Comparison of ENCODE assay signal across 9 cellular contexts in the genomic region with DNA sequence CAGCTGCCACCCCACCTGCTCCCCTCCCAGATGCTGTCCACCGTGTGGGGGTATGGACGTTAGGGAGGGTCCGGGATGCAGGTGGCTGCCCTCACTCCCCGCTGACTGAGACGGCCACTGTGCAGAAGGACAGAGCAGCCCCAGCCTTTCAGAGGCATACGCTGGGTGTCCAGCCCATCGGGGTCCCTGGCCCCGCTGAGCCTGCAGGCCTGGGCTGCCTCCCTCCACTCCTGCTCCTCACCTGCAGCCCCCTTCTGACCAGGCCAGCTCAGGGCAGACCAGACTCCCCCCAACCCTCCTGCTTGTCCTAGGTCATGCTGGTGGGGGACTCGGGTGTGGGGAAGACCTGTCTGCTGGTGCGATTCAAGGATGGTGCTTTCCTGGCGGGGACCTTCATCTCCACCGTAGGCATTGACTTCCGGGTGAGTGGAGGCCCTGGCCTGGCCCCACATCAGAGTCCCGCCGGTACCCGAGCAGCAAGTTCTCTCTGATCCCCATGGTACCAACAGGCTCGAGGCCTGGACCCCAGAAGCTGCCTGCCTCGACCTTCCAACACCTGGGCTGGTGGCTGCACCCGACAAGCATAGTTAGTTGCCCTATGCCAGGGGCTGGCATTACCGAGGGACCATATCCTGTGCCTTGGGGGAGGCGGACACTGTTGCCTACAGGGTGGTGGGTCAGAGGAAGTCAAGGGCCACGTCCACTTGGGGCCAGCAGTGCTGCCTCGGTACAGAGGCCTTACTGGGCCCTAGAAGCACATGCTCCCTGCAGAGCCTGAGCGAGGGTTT. TPM values are rescaled to one million over a fixed set of nuclear protein-coding genes. Genes with fewer than 3 reads are reported as not detected.
DNase-seq lines count a peak whose midpoint lies in the region; ATAC-seq and TF ChIP-seq lines count a peak whose summit lies in the region.
"Had no signal": no experiment of that assay in that cellular context is flagged by ENCODE, and none has a peak within 500 bp of the region (broad histone marks: within the 10 kb centered on the region; RNA-seq: fewer than 3 reads in every experiment).

No MANE protein-coding gene starts in this region.

- no TSS peak for BruUV-seq in PC-3 (replicated peaks; lab: Mats Ljungman, UMichigan)

- no peaks in the 10 kb centered on the region for H3K9me3 Mint-ChIP-seq in endodermal cell

- H2AFZ ChIP-seq in PC-3 (ENCODE audit: low read length): no peak overlapping the region

- DNase-seq in activated CD4-positive, alpha-beta T cell treated with anti-CD3 and anti-CD28 coated beads for 48 hours: peak; percentile 26
- DNase-seq in activated CD4-positive, alpha-beta T cell treated with anti-CD3 and anti-CD28 coated beads, Interleukin-2, amount 50 U/mL, for 1 hour: no peak
- DNase-seq in PC-3 (peak; percentile 11), endodermal cell (peak; percentile 82), anterior cingulate cortex (lab: John Stamatoyannopoulos, UW) (no peak), NOMO-1 (lab: John Stamatoyannopoulos, UW; ENCODE audit: unreplicated experiment in 2 of 2) (no peak)
- DNase-seq in stimulated activated CD4-positive, alpha-beta T cell treated with anti-CD3 and anti-CD28 coated beads, Interleukin-4, amount 100 ng/mL, for 1 hour: peak; percentile 28
- no peak for DNase-seq in NK-92 treated with Interleukin-12 subunit alpha and Interleukin-12 subunit beta, amount 100 ng/mL, for 24 hours (lab: John Stamatoyannopoulos, UW)

- peaks cover 31% of the 10 kb centered on the region for H3K4me1 ChIP-seq in PC-3 (ENCODE audit: insufficient read depth, low read length)
- H3K4me1 ChIP-seq in endodermal cell (ENCODE audit: control insufficient read depth, insufficient read depth, low read length): peaks cover 23% of the 10 kb centered on the region

- peak overlapping the region; percentile 54 for H3K4me3 Mint-ChIP-seq in endodermal cell

- peak overlapping the region; percentile 67 for H3K4me3 ChIP-seq in PC-3 (ENCODE audit: low read length)
- peak overlapping the region; percentile 73 for H3K4me3 ChIP-seq in endodermal cell (ENCODE audit: low read length)

- no peak overlapping the region for H3K9ac ChIP-seq in PC-3 (ENCODE audit: low read length)
- H3K9ac ChIP-seq in endodermal cell (ENCODE audit: extremely low read depth, low read length, poor library complexity, severe bottlenecking): peak overlapping the region; percentile 30

- peaks cover 40% of the 10 kb centered on the region for H4K20me1 ChIP-seq in PC-3 (ENCODE audit: low read length)

- H3K27ac ChIP-seq in PC-3 (ENCODE audit: low read length) (no peak overlapping the region), endodermal cell (ENCODE audit: low read depth, low read length) (no peak overlapping the region)

- H3K4me1 Mint-ChIP-seq in endodermal cell: peaks cover 24% of the 10 kb centered on the region

- intact Hi-C loops in PC-3 (cut with micrococcal nuclease): no loop called here

- H3K36me3 ChIP-seq in PC-3 (ENCODE audit: low read depth, low read length) (peaks cover 19% of the 10 kb centered on the region), endodermal cell (ENCODE audit: control insufficient read depth, insufficient read depth, low read length) (peaks cover 35% of the 10 kb centered on the region)
- H3K36me3 ChIP-seq: prostate gland had no signal

- H3K9me3 ChIP-seq in PC-3 (ENCODE audit: low read length) (no peaks in the 10 kb centered on the region), endodermal cell (ENCODE audit: control insufficient read depth, low read length) (no peaks in the 10 kb centered on the region)
- H3K9me3 ChIP-seq: prostate gland had no signal

- no peaks in the 10 kb centered on the region for H3K9me2 ChIP-seq in PC-3 (replicated peaks; ENCODE audit: low read length)

- TF ChIP-seq CTCF in PC-3 (conservative IDR thresholded peaks at IDR 0.05; ENCODE audit: low read depth, low read length): no peak
- TF ChIP-seq CTCF in endodermal cell (conservative IDR thresholded peaks at IDR 0.05): no peak

- peaks cover 26% of the 10 kb centered on the region for H3K79me2 ChIP-seq in PC-3 (ENCODE audit: low read length)

- H3K27me3 Mint-ChIP-seq in endodermal cell (ENCODE audit: insufficient read depth): peaks cover 11% of the 10 kb centered on the region

- no peaks in the 10 kb centered on the region for H3K27me3 ChIP-seq in PC-3 (ENCODE audit: low read length)
- no peaks in the 10 kb centered on the region for H3K27me3 ChIP-seq in endodermal cell (ENCODE audit: control insufficient read depth, insufficient read depth, low read length, poor library complexity, severe bottlenecking)

- 29 to 44% methylated on average over 15 to 24 of the region's 24 CpGs for WGBS in endodermal cell (ENCODE audit: insufficient coverage in 1 of 2, insufficient read length in 1 of 2), 2 experiments

- POLR2A ChIA-PET in PC-3 (lab: Charles Lee; ENCODE audit: unreplicated experiment): no interaction called here

- CTCF ChIA-PET in PC-3 (lab: Charles Lee): no interaction called here

- peaks cover 22% of the 10 kb centered on the region for H3F3A ChIP-seq in PC-3 (ENCODE audit: low read length, unreplicated experiment)

- ATAC-seq in PC-3: no peak; the same call in 1 of the 2 replicates

- H3K4me2 ChIP-seq in PC-3 (ENCODE audit: low read length): peak overlapping the region; percentile 100

- H3K27ac Mint-ChIP-seq in endodermal cell: peak overlapping the region; percentile 39

- peaks cover 28% of the 10 kb centered on the region for H3K36me3 Mint-ChIP-seq in endodermal cell (ENCODE audit: low read depth)

RNA-seq across cellular contexts. Expression of a gene that starts 1.4 kb away (rescaled TPM):
- 4.6 and 5.6 TPM in 2 replicates for total RNA-seq in PC-3 (2014; rRNA removed)
- total RNA-seq in endodermal cell: 1 to 10 TPM; 3.2 to 4.9 TPM
- 5.8 TPM for polyA plus RNA-seq in endodermal cell (2013, experiment 1 of 2)
- polyA plus RNA-seq in endodermal cell (2013, experiment 2 of 2): 4.6 TPM

RNA-seq across cellular contexts. Expression of a gene that starts 5.8 kb away (rescaled TPM):
- total RNA-seq in PC-3 (2014; rRNA removed) (44.9 and 50.7 TPM in 2 replicates), endodermal cell (100 to 1,000 TPM; 108 to 110 TPM)
- 54.6 TPM for polyA plus RNA-seq in endodermal cell (2013, experiment 1 of 2)
- polyA plus RNA-seq in endodermal cell (2013, experiment 2 of 2): 52.1 TPM

RNA-seq across cellular contexts. Expression of a gene that starts 14.1 kb away (rescaled TPM):
- total RNA-seq in PC-3 (2014; rRNA removed) (58.9 and 77.3 TPM in 2 replicates), endodermal cell (100 to 1,000 TPM; 104 to 110 TPM)
- polyA plus RNA-seq in endodermal cell (2013, experiment 1 of 2): 71.3 TPM
- 71.3 TPM for polyA plus RNA-seq in endodermal cell (2013, experiment 2 of 2)

RNA-seq across cellular contexts. Expression of a gene that starts 46.6 kb away (rescaled TPM):
- 1.6 and 1.7 TPM in 2 replicates for total RNA-seq in PC-3 (2014; rRNA removed)
- 1 to 10 TPM; 8.2 to 9.7 TPM for total RNA-seq in endodermal cell
- polyA plus RNA-seq in endodermal cell (2013, experiment 1 of 2): 11.9 TPM
- polyA plus RNA-seq in endodermal cell (2013, experiment 2 of 2): 9.7 TPM

RNA-seq across cellular contexts. Expression of a gene that starts 55.4 kb away (rescaled TPM):
- total RNA-seq in PC-3 (2014; rRNA removed) (63.3 and 73.6 TPM in 2 replicates), endodermal cell (10 to 100 TPM; 60.3 to 70.8 TPM)
- polyA plus RNA-seq in endodermal cell (2013, experiment 1 of 2): 64.9 TPM
- 61.5 TPM for polyA plus RNA-seq in endodermal cell (2013, experiment 2 of 2)

Comparison
In these comparisons a context has a peak if more than half of its experiments do, and no peak if none do; other contexts are left out.
1. DNase-seq: peak in activated CD4-positive, alpha-beta T cell treated with anti-CD3 and anti-CD28 coated beads for 48 hours (single experiment), PC-3 (single experiment), endodermal cell (single experiment) and stimulated activated CD4-positive, alpha-beta T cell treated with anti-CD3 and anti-CD28 coated beads, Interleukin-4, amount 100 ng/mL, for 1 hour (single experiment); none in activated CD4-positive, alpha-beta T cell treated with anti-CD3 and anti-CD28 coated beads, Interleukin-2, amount 50 U/mL, for 1 hour (single experiment), anterior cingulate cortex (0 of 58), NK-92 treated with Interleukin-12 subunit alpha and Interleukin-12 subunit beta, amount 100 ng/mL, for 24 hours (single experiment) and NOMO-1 (0 of 2).